ENCODE assay signal across 31 cellular contexts in genomic region chr3:53642211-53642610, GRCh38.
"Had no signal": no experiment of that assay in that cellular context is flagged by ENCODE, and none has a peak within 500 bp of the region (broad histone marks: within the 10 kb centered on the region; RNA-seq: fewer than 3 reads in every experiment).

No MANE protein-coding gene starts in this region.

- H3K27me3 ChIP-seq: adrenal gland, body of pancreas, brain microvascular endothelial cell, breast epithelium had no signal

- H3K27ac ChIP-seq: body of pancreas, brain microvascular endothelial cell, breast epithelium, VCaP had no signal

- H3K9me3 ChIP-seq: adrenal gland, body of pancreas, breast epithelium had no signal

- DNase-seq: activated B cell treated with CpG ODN at 0.5 μM for 24 hours; activated CD4-positive, alpha-beta T cell treated with anti-CD3 and anti-CD28 coated beads for 1 hour; activated CD4-positive, alpha-beta T cell treated with anti-CD3 and anti-CD28 coated beads for 36 hours; activated CD4-positive, alpha-beta T cell treated with anti-CD3 and anti-CD28 coated beads for 48 hours; activated CD4-positive, alpha-beta T cell treated with anti-CD3 and anti-CD28 coated beads, Interleukin-2, amount 10 ng/mL, durations not matched to agents 7 days and 5 days; activated CD4-positive, alpha-beta T cell treated with anti-CD3 and anti-CD28 coated beads, Interleukin-2, amount 50 U/mL, for 48 hours; activated CD8-positive, alpha-beta memory T cell treated with anti-CD3 and anti-CD28 coated beads, Interleukin-2, amount 50 U/mL, for 4 hours; activated CD8-positive, alpha-beta T cell treated with anti-CD3 and anti-CD28 coated beads for 36 hours; activated effector memory CD4-positive, alpha-beta T cell treated with anti-CD3 and anti-CD28 coated beads, Interleukin-2, amount 50 U/mL, for 16 hours; activated gamma-delta T cell treated with Interleukin-2 at 50 U/mL for 16 hours; activated naive CD4-positive, alpha-beta T cell; activated naive CD4-positive, alpha-beta T cell treated with anti-CD3 and anti-CD28 coated beads for 36 hours; activated naive CD4-positive, alpha-beta T cell treated with anti-CD3 and anti-CD28 coated beads, Interleukin-2, amount 50 U/mL, for 16 hours; activated naive CD8-positive, alpha-beta T cell treated with anti-CD3 and anti-CD28 coated beads for 36 hours; activated T-cell treated with anti-CD3 and anti-CD28 coated beads for 4 hours; activated T-cell treated with anti-CD3 and anti-CD28 coated beads, Interleukin-2, amount 50 U/mL, for 1 hour; activated T-cell treated with anti-CD3 and anti-CD28 coated beads, Interleukin-2, amount 50 U/mL, for 4 hours; activated T-cell treated with anti-CD3 and anti-CD28 coated beads, Interleukin-2, amount 50 U/mL, for 72 hours; adrenal gland; amniotic stem cell; aorta; body of pancreas; brain microvascular endothelial cell; central memory CD4-positive, alpha-beta T cell; T-helper 2 cell; T-helper 9 cell had no signal

- ATAC-seq: activated CD4-positive, alpha-beta T cell treated with anti-CD3 and anti-CD28 coated beads for 36 hours; activated CD4-positive, CD25-positive, alpha-beta regulatory T cell treated with anti-CD3 and anti-CD28 coated beads, Interleukin-2, amount 50 U/mL, for 24 hours; activated CD8-positive, alpha-beta T cell treated with anti-CD3 and anti-CD28 coated beads for 36 hours; activated naive CD4-positive, alpha-beta T cell treated with anti-CD3 and anti-CD28 coated beads, Interleukin-2, amount 50 U/mL, for 72 hours; activated T-cell treated with anti-CD3 and anti-CD28 coated beads, Interleukin-2, amount 50 U/mL, for 4 hours; activated T-cell treated with anti-CD3 and anti-CD28 coated beads, Interleukin-2, amount 50 U/mL, for 72 hours; activated T-helper 17 cell treated with anti-CD3 and anti-CD28 coated beads, Interleukin-2, amount 50 U/mL, for 72 hours; body of pancreas had no signal

- H3K36me3 ChIP-seq: adrenal gland, brain microvascular endothelial cell, breast epithelium had no signal

- H3K4me1 ChIP-seq: breast epithelium had no signal

- H3K4me3 ChIP-seq: adrenal gland, body of pancreas, breast epithelium had no signal
